Comparison of ENCODE assay signal across 14 cellular contexts in genomic region chr20:24257171-24257570, GRCh38.
DNase-seq lines count a peak whose midpoint lies in the region; ATAC-seq and TF ChIP-seq lines count a peak whose summit lies in the region.
"Had no signal": no experiment of that assay in that cellular context is flagged by ENCODE, and none has a peak within 500 bp of the region (broad histone marks: within the 10 kb centered on the region; RNA-seq: fewer than 3 reads in every experiment).

No MANE protein-coding gene starts in this region.

- peak; percentile 1 for DNase-seq in Daoy (ENCODE audit: low read depth)
- peak; percentile 63 for DNase-seq in HT1080 (ENCODE audit: low read depth)
- peak; percentile 11 for DNase-seq in amniotic epithelial cell (ENCODE audit: low read depth)
- DNase-seq in RKO (ENCODE audit: low spot score): no peak
- no peak for DNase-seq in DMS53 (lab: John Stamatoyannopoulos, UW)
- DNase-seq in iPS-NIHi7 (ENCODE audit: extremely low spot score): no peak
- no peak for DNase-seq in lower lobe of right lung
- DNase-seq: 8988T; Calu3; CD8-positive, alpha-beta T cell; DND-41; GDM1 had no signal

- H3K27ac ChIP-seq in lower lobe of right lung: no peak overlapping the region
- H3K27ac ChIP-seq: BLaER1 treated with 17β-estradiol and CSF1 and Interleukin-3, amounts not matched to agents 10 nM and 100 nM had no signal

- H3K27me3 ChIP-seq in lower lobe of right lung (ENCODE audit: low read depth): no peaks in the 10 kb centered on the region
- H3K27me3 ChIP-seq: BLaER1 treated with 17β-estradiol and CSF1 and Interleukin-3, amounts not matched to agents 10 nM and 100 nM had no signal

- H3K36me3 ChIP-seq in lower lobe of right lung: no peaks in the 10 kb centered on the region
- H3K36me3 ChIP-seq: BLaER1 treated with 17β-estradiol and CSF1 and Interleukin-3, amounts not matched to agents 10 nM and 100 nM; HAP-1 had no signal

- H3K9me3 ChIP-seq in lower lobe of right lung: no peaks in the 10 kb centered on the region
- H3K9me3 ChIP-seq: HAP-1 had no signal

- TF ChIP-seq CTCF in lower lobe of right lung (IDR thresholded peaks at IDR 0.05): no peak

- H3K4me1 ChIP-seq in lower lobe of right lung: no peaks in the 10 kb centered on the region
- H3K4me1 ChIP-seq: BLaER1 treated with 17β-estradiol and CSF1 and Interleukin-3, amounts not matched to agents 10 nM and 100 nM; HAP-1 had no signal

- ATAC-seq in lower lobe of right lung: no peak
- ATAC-seq: CD8-positive, alpha-beta T cell had no signal

- no peak overlapping the region for H3K4me3 ChIP-seq in lower lobe of right lung
- H3K4me3 ChIP-seq: BLaER1 treated with 17β-estradiol and CSF1 and Interleukin-3, amounts not matched to agents 10 nM and 100 nM; HAP-1 had no signal

- intact Hi-C loops in lower lobe of right lung (cut with DNase I): no loop called here

Comparison
In these comparisons a context has a peak if more than half of its experiments do, and no peak if none do; other contexts are left out.
1. DNase-seq: peak in Daoy (single experiment), HT1080 (single experiment) and amniotic epithelial cell (single experiment); none in RKO (single experiment), DMS53 (single experiment), iPS-NIHi7 (single experiment) and lower lobe of right lung (single experiment).